In genomic region chr19:29524201-29524911, GRCh38 we compare ENCODE assay signal across 13 cellular contexts. TPM values are rescaled to one million over a fixed set of nuclear protein-coding genes. Genes with fewer than 3 reads are reported as not detected.
A peak's percentile ranks its signal among the peaks of the same experiment; 100 is the strongest.
DNase-seq lines count a peak whose midpoint lies in the region; ATAC-seq and TF ChIP-seq lines count a peak whose summit lies in the region.
"Had no signal": no experiment of that assay in that cellular context is flagged by ENCODE, and none has a peak within 500 bp of the region (broad histone marks: within the 10 kb centered on the region; RNA-seq: fewer than 3 reads in every experiment).

No MANE protein-coding gene starts in this region.

- H3F3A ChIP-seq in neural cell (ENCODE audit: insufficient read depth, low read length, poor library complexity, severe bottlenecking) = no peaks in the 10 kb centered on the region

- H3K27ac ChIP-seq in CD8-positive, alpha-beta T cell (ENCODE audit: low read depth, low read length) = no peak overlapping the region
- no peak overlapping the region for H3K27ac ChIP-seq in HUES48 (ENCODE audit: low read depth, low read length)
- H3K27ac ChIP-seq in neural cell (ENCODE audit: low read length) = no peak overlapping the region
- H3K27ac ChIP-seq in upper lobe of left lung = no peak overlapping the region
- H3K27ac ChIP-seq: SJCRH30, uterus had no signal

- peaks cover 14% of the 10 kb centered on the region for H3K27me3 ChIP-seq in CD8-positive, alpha-beta T cell (ENCODE audit: insufficient read depth, low read length)
- H3K27me3 ChIP-seq in HUES48 (ENCODE audit: control insufficient read depth, insufficient read depth, low read length) = peaks cover 88% of the 10 kb centered on the region
- peaks cover 59% of the 10 kb centered on the region for H3K27me3 ChIP-seq in neural cell (ENCODE audit: insufficient read depth, low read depth, low read length)
- H3K27me3 ChIP-seq in upper lobe of left lung = peaks cover 0 to 50% (median 29%) of the 10 kb centered on the region in 4 donors

- TF ChIP-seq POLR2A in upper lobe of left lung (IDR thresholded peaks at IDR 0.05) = no peak

- intact Hi-C loops in CD8-positive, alpha-beta T cell (cut with DNase I, micrococcal nuclease) = no loop called here

- no peak for ATAC-seq in CD8-positive, alpha-beta T cell
- ATAC-seq in upper lobe of left lung (ENCODE audit: low FRiP score in 2 of 2) = no peak

- no peaks in the 10 kb centered on the region for H3K9me2 ChIP-seq in neural cell (ENCODE audit: insufficient read depth, low read length)

- H3K9ac ChIP-seq in HUES48 (ENCODE audit: low read depth, low read length) (no peak overlapping the region), neural cell (ENCODE audit: low read length) (peak overlapping the region; percentile 74)

- H3K4me2 ChIP-seq in neural cell (ENCODE audit: low read length) = peak overlapping the region; percentile 51

- no peaks in the 10 kb centered on the region for H3K9me3 Mint-ChIP-seq in CD8-positive, alpha-beta T cell
- H3K9me3 Mint-ChIP-seq in endothelial cell (ENCODE audit: unreplicated experiment) = no peaks in the 10 kb centered on the region

- no peaks in the 10 kb centered on the region for H4K20me1 ChIP-seq in neural cell (ENCODE audit: insufficient read depth)

- WGBS in upper lobe of left lung, 2 donors = 8 to 11% methylated on average over 4 to 12 of the region's 14 CpGs

- no peak for TF ChIP-seq CTCF in CD8-positive, alpha-beta T cell (IDR thresholded peaks at IDR 0.05)
- TF ChIP-seq CTCF in endothelial cell (IDR thresholded peaks at IDR 0.05; ENCODE audit: unreplicated experiment) (no peak), neural cell (IDR thresholded peaks at IDR 0.05; ENCODE audit: poor library complexity, severe bottlenecking) (peak; percentile 41), upper lobe of left lung (IDR thresholded peaks at IDR 0.05) (no peak)

- H3K9me3 ChIP-seq in CD8-positive, alpha-beta T cell (ENCODE audit: low read length) = no peaks in the 10 kb centered on the region
- no peaks in the 10 kb centered on the region for H3K9me3 ChIP-seq in HUES48 (ENCODE audit: control insufficient read depth, insufficient read depth, low read length)
- no peaks in the 10 kb centered on the region for H3K9me3 ChIP-seq in neural cell (ENCODE audit: low read length)
- no peaks in the 10 kb centered on the region for H3K9me3 ChIP-seq in upper lobe of left lung
- H3K9me3 ChIP-seq: SJCRH30, uterus had no signal

- peaks cover 21% of the 10 kb centered on the region for H3K4me1 ChIP-seq in CD8-positive, alpha-beta T cell (ENCODE audit: insufficient read depth, low read length)
- H3K4me1 ChIP-seq in HUES48 (ENCODE audit: control insufficient read depth, insufficient read depth, low read length) = peaks cover 10% of the 10 kb centered on the region; the same call in 1 of the 2 replicates
- H3K4me1 ChIP-seq in upper lobe of left lung = peaks cover 26 to 44% (median 33%) of the 10 kb centered on the region in 4 donors
- H3K4me1 ChIP-seq: SJCRH30 had no signal

- H3K36me3 ChIP-seq in CD8-positive, alpha-beta T cell (ENCODE audit: insufficient read depth, low read length) = no peaks in the 10 kb centered on the region
- no peaks in the 10 kb centered on the region for H3K36me3 ChIP-seq in HUES48 (ENCODE audit: control insufficient read depth, insufficient read depth, low read length)
- H3K36me3 ChIP-seq in neural cell (ENCODE audit: insufficient read depth, low read length) = no peaks in the 10 kb centered on the region
- no peaks in the 10 kb centered on the region for H3K36me3 ChIP-seq in upper lobe of left lung
- H3K36me3 ChIP-seq: SJCRH30, uterus had no signal

- peaks cover 21% of the 10 kb centered on the region for H3K4me1 Mint-ChIP-seq in CD8-positive, alpha-beta T cell (ENCODE audit: low read depth)
- H3K4me1 Mint-ChIP-seq in endothelial cell (ENCODE audit: unreplicated experiment) = peaks cover 9% of the 10 kb centered on the region

- no peak for TF ChIP-seq EP300 in neural cell (conservative IDR thresholded peaks at IDR 0.05; ENCODE audit: poor library complexity, severe bottlenecking)
- no peak for TF ChIP-seq EP300 in upper lobe of left lung (IDR thresholded peaks at IDR 0.05)

- H3K27ac Mint-ChIP-seq in CD8-positive, alpha-beta T cell = no peak overlapping the region
- no peak overlapping the region for H3K27ac Mint-ChIP-seq in endothelial cell (ENCODE audit: unreplicated experiment)

- H3K79me2 ChIP-seq in neural cell (replicated peaks; ENCODE audit: insufficient read depth, low read length) = no peaks in the 10 kb centered on the region

- CTCF ChIA-PET in CD8-positive, alpha-beta T cell (lab: Charles Lee) = no interaction called here

- no peak overlapping the region for H3K4me3 ChIP-seq in CD8-positive, alpha-beta T cell (ENCODE audit: low read depth, low read length)
- H3K4me3 ChIP-seq in HUES48 (ENCODE audit: low read depth, low read length) = peak overlapping the region; percentile 70
- peak overlapping the region; percentile 83 for H3K4me3 ChIP-seq in neural cell (ENCODE audit: low read length)
- H3K4me3 ChIP-seq in upper lobe of left lung = no peak overlapping the region
- H3K4me3 ChIP-seq: SJCRH30, uterus had no signal

- no peak overlapping the region for H2AFZ ChIP-seq in neural cell (ENCODE audit: low read depth, low read length)

- no peak for DNase-seq in CD8-positive, alpha-beta T cell
- peak; percentile 17 for DNase-seq in endothelial cell (ENCODE audit: low spot score)
- DNase-seq in upper lobe of left lung = no peak
- no peak for DNase-seq in NCI-H2107 treated with DMSO at 0.1 percent for 48 hours (lab: John Stamatoyannopoulos, UW; ENCODE audit: unreplicated experiment)
- DNase-seq in NCI-H2227 treated with DMSO at 0.1 percent for 48 hours (lab: John Stamatoyannopoulos, UW) = no peak
- no peak for DNase-seq in cerebellar nuclear complex (lab: John Stamatoyannopoulos, UW)
- DNase-seq: activated effector memory CD4-positive, alpha-beta T cell treated with anti-CD3 and anti-CD28 coated beads, Interleukin-2, amount 50 U/mL, for 16 hours; foreskin melanocyte; SJCRH30; uterus had no signal

- no peaks in the 10 kb centered on the region for H3K36me3 Mint-ChIP-seq in CD8-positive, alpha-beta T cell
- peaks cover 3% of the 10 kb centered on the region for H3K36me3 Mint-ChIP-seq in endothelial cell (ENCODE audit: low read depth, unreplicated experiment)

- POLR2A ChIA-PET in CD8-positive, alpha-beta T cell (lab: Charles Lee) = no interaction called here

- peak overlapping the region; percentile 32 for H3K4me3 Mint-ChIP-seq in CD8-positive, alpha-beta T cell
- H3K4me3 Mint-ChIP-seq in endothelial cell (ENCODE audit: unreplicated experiment) = no peak overlapping the region

- TF ChIP-seq RAD21 in neural cell (conservative IDR thresholded peaks at IDR 0.05) = peak; percentile 54

- peaks cover 57% of the 10 kb centered on the region for H3K27me3 Mint-ChIP-seq in CD8-positive, alpha-beta T cell (ENCODE audit: low read depth)
- H3K27me3 Mint-ChIP-seq in endothelial cell (ENCODE audit: unreplicated experiment) = peaks cover 21% of the 10 kb centered on the region

TF ChIP-seq in neural cell, 6 proteins besides CTCF, POLR2A, EP300 and RAD21:
- TF ChIP-seq EZH2 (IDR thresholded peaks at IDR 0.05; ENCODE audit: borderline replicate concordance, insufficient read depth, low read length, poor library complexity, severe bottlenecking) = no peak
- TF ChIP-seq MXI1 (conservative IDR thresholded peaks at IDR 0.05; ENCODE audit: poor library complexity, severe bottlenecking) = no peak
- TF ChIP-seq TAF1 (IDR thresholded peaks at IDR 0.05; ENCODE audit: low read depth) = no peak
- TF ChIP-seq SMC3 (conservative IDR thresholded peaks at IDR 0.05; ENCODE audit: poor library complexity) = peak; percentile 47

RNA-seq across cellular contexts. Expression of gene VSTM2B, which starts 1.4 kb away (rescaled TPM):
- total RNA-seq in CD8-positive, alpha-beta T cell = not detected
- 0.18 TPM for total RNA-seq in endothelial cell (ENCODE audit: unreplicated experiment)
- 24.4 and 32.1 TPM in 2 replicates for polyA plus RNA-seq in neural cell
- 8.5 and 11.9 TPM in 2 replicates for polyA minus RNA-seq in neural cell
- not detected for total RNA-seq in upper lobe of left lung
- total RNA-seq: dermis microvascular lymphatic vessel endothelial cell, SJCRH30, uterus had no signal

Comparison
In these comparisons a context has a peak if more than half of its experiments do, and no peak if none do; other contexts are left out.
1. H3K4me3 ChIP-seq: peak in HUES48 (single experiment) and neural cell (single experiment); none in CD8-positive, alpha-beta T cell (single experiment) and upper lobe of left lung (0 of 4).